Comparison of ENCODE assay signal across 1 cellular context in genomic region chr20:1029980-1030379, GRCh38.
TF ChIP-seq lines count a peak whose summit lies in the region.

No MANE protein-coding gene starts in this region.

TF ChIP-seq in K562, 482 proteins besides CTCF, POLR2A, EP300 and RAD21 (continued from another document):
- no peak for TF ChIP-seq ATF4 (CRISPR knock-in tag; IDR thresholded peaks at IDR 0.05)
- TF ChIP-seq STAT5A (IDR thresholded peaks at IDR 0.05; ENCODE audit: borderline replicate concordance, low read length) = no peak
- TF ChIP-seq PRDM10 (IDR thresholded peaks at IDR 0.05; ENCODE audit: partially characterized antibody) = peak; percentile 88
- no peak for TF ChIP-seq ZNF324 (CRISPR knock-in tag; IDR thresholded peaks at IDR 0.05)
